Comparison of ENCODE assay signal across 19 cellular contexts in the genomic region with DNA sequence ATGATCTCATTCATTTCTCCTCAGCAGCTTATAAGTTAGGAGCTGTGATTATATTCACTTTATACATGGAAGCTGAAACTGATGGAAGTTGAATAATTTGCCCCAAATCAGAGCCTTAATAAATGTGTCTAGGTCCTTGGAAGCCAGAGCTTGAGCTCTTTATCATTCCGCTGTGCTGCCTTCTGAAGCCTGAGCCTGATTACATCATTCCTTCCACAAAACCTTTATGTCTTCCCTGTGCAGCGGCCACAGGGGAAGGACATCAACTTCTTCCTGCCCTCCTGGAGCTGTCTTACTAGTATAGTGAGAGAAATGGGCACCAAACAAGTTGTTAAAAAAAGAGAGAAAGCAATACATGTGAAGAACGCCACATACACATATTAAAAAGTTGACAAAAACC.
"Had no signal": no experiment of that assay in that cellular context is flagged by ENCODE, and none has a peak within 500 bp of the region (broad histone marks: within the 10 kb centered on the region; RNA-seq: fewer than 3 reads in every experiment).

No MANE protein-coding gene starts in this region.

- H2AFZ ChIP-seq: hepatocyte had no signal

- H3K36me3 Mint-ChIP-seq: natural killer cell treated with Interleukin-12 subunit alpha and Interleukin-12 subunit beta and Interleukin-15 and Interleukin-18, amount 100 ng/mL, for 72 hours had no signal

- H3K27ac Mint-ChIP-seq: activated naive CD8-positive, alpha-beta T cell treated with anti-CD3 and anti-CD28 coated beads, Interleukin-2, amount 50 U/mL, for 24 hours; activated T-helper 1 cell treated with anti-CD3 and anti-CD28 coated beads, Interleukin-12 subunit alpha, Interleukin-12 subunit beta, Interleukin-2, Interleukin-4 antibody, amounts not matched to agents 30 ng/mL and 10 ng/mL and 1 ng/mL, durations not matched to agents 14 hours and 24 hours and 36 hours; natural killer cell treated with Interleukin-12 subunit alpha and Interleukin-12 subunit beta and Interleukin-15 and Interleukin-18, amount 100 ng/mL, for 72 hours; stimulated activated naive B cell treated with anti-CD40 and anti-IgM and Interleukin-4, amounts not matched to agents 10 μg/mL and 1 μg/mL and 100 μg/mL, for 72 hours had no signal

- FAIRE-seq: bronchial epithelial cell, islet of Langerhans had no signal

- H3K4me3 ChIP-seq: hepatocyte, lower lobe of right lung, sigmoid colon, spleen had no signal

- H3K9me3 ChIP-seq: lower lobe of right lung, neutrophil, sigmoid colon, spleen had no signal

- DNase-seq: activated CD4-positive, CD25-positive, alpha-beta regulatory T cell treated with anti-CD3 and anti-CD28 coated beads, Interleukin-2, amount 50 U/mL, for 72 hours; activated CD8-positive, alpha-beta memory T cell treated with anti-CD3 and anti-CD28 coated beads for 24 hours; activated naive CD8-positive, alpha-beta T cell treated with anti-CD3 and anti-CD28 coated beads, Interleukin-2, amount 50 U/mL, for 24 hours; aorta; effector CD8-positive, alpha-beta T cell; left colon; lower lobe of right lung; sigmoid colon; spleen; stimulated activated CD4-positive, alpha-beta T cell treated with anti-CD3 and anti-CD28 coated beads, Interleukin-4, amount 100 ng/mL, for 4 hours; stimulated activated naive B cell treated with anti-CD40 and anti-IgM and Interleukin-4, amounts not matched to agents 10 μg/mL and 1 μg/mL and 100 μg/mL, for 72 hours; T-helper 1 cell; T1000 had no signal

- H3K27me3 Mint-ChIP-seq: activated naive CD8-positive, alpha-beta T cell treated with anti-CD3 and anti-CD28 coated beads, Interleukin-2, amount 50 U/mL, for 24 hours; natural killer cell treated with Interleukin-12 subunit alpha and Interleukin-12 subunit beta and Interleukin-15 and Interleukin-18, amount 100 ng/mL, for 72 hours had no signal

- H3K27me3 ChIP-seq: hepatocyte, sigmoid colon had no signal

- H3K36me3 ChIP-seq: lower lobe of right lung, neutrophil, sigmoid colon, spleen had no signal

- H3K4me2 ChIP-seq: hepatocyte had no signal

- H3K9me3 Mint-ChIP-seq: activated naive CD8-positive, alpha-beta T cell treated with anti-CD3 and anti-CD28 coated beads, Interleukin-2, amount 50 U/mL, for 24 hours; activated T-helper 1 cell treated with anti-CD3 and anti-CD28 coated beads, Interleukin-12 subunit alpha, Interleukin-12 subunit beta, Interleukin-2, Interleukin-4 antibody, amounts not matched to agents 30 ng/mL and 10 ng/mL and 1 ng/mL, durations not matched to agents 14 hours and 24 hours and 36 hours; natural killer cell treated with Interleukin-12 subunit alpha and Interleukin-12 subunit beta and Interleukin-15 and Interleukin-18, amount 100 ng/mL, for 72 hours; stimulated activated naive B cell treated with anti-CD40 and anti-IgM and Interleukin-4, amounts not matched to agents 10 μg/mL and 1 μg/mL and 100 μg/mL, for 72 hours had no signal

- H3K4me3 Mint-ChIP-seq: activated naive CD8-positive, alpha-beta T cell treated with anti-CD3 and anti-CD28 coated beads, Interleukin-2, amount 50 U/mL, for 24 hours; activated T-helper 1 cell treated with anti-CD3 and anti-CD28 coated beads, Interleukin-12 subunit alpha, Interleukin-12 subunit beta, Interleukin-2, Interleukin-4 antibody, amounts not matched to agents 30 ng/mL and 10 ng/mL and 1 ng/mL, durations not matched to agents 14 hours and 24 hours and 36 hours; natural killer cell treated with Interleukin-12 subunit alpha and Interleukin-12 subunit beta and Interleukin-15 and Interleukin-18, amount 100 ng/mL, for 72 hours; stimulated activated naive B cell treated with anti-CD40 and anti-IgM and Interleukin-4, amounts not matched to agents 10 μg/mL and 1 μg/mL and 100 μg/mL, for 72 hours had no signal

- ATAC-seq: activated naive CD8-positive, alpha-beta T cell treated with anti-CD3 and anti-CD28 coated beads, Interleukin-2, amount 50 U/mL, for 24 hours; left colon; lower lobe of right lung; natural killer cell treated with Interleukin-12 subunit alpha and Interleukin-12 subunit beta and Interleukin-15 and Interleukin-18, amount 100 ng/mL, for 72 hours; stimulated activated naive B cell treated with anti-CD40 and anti-IgM and Interleukin-4, amounts not matched to agents 10 μg/mL and 1 μg/mL and 100 μg/mL, for 72 hours had no signal

- H3K27ac ChIP-seq: hepatocyte, lower lobe of right lung, neutrophil, spleen had no signal
